32 cellular contexts compared by ENCODE assay signal in genomic region chr12:25395227-25395626, GRCh38.
"Had no signal": no experiment of that assay in that cellular context is flagged by ENCODE, and none has a peak within 500 bp of the region (broad histone marks: within the 10 kb centered on the region; RNA-seq: fewer than 3 reads in every experiment).

No MANE protein-coding gene starts in this region.

- H3K27me3 ChIP-seq: adrenal gland, ascending aorta, body of pancreas, brain microvascular endothelial cell, breast epithelium, cardiac muscle cell had no signal

- H3K36me3 ChIP-seq: adrenal gland, ascending aorta, brain microvascular endothelial cell, breast epithelium, cardiac muscle cell had no signal

- H3K9me3 ChIP-seq: adrenal gland, ascending aorta, body of pancreas, breast epithelium had no signal

- ATAC-seq: activated naive CD4-positive, alpha-beta T cell treated with anti-CD3 and anti-CD28 coated beads, Interleukin-2, amount 50 U/mL, for 72 hours; activated naive CD8-positive, alpha-beta T cell treated with anti-CD3 and anti-CD28 coated beads, Interleukin-2, amount 50 U/mL, for 24 hours; activated T-cell treated with anti-CD3 and anti-CD28 coated beads, Interleukin-2, amount 50 U/mL, for 4 hours; activated T-cell treated with anti-CD3 and anti-CD28 coated beads, Interleukin-2, amount 50 U/mL, for 72 hours; activated T-helper 17 cell treated with anti-CD3 and anti-CD28 coated beads, Interleukin-2, amount 50 U/mL, for 72 hours; body of pancreas had no signal

- DNase-seq: activated effector memory CD4-positive, alpha-beta T cell treated with anti-CD3 and anti-CD28 coated beads, Interleukin-2, amount 50 U/mL, for 16 hours; activated effector memory CD4-positive, alpha-beta T cell treated with Interleukin-2 at 50 U/mL for 16 hours; activated gamma-delta T cell; activated gamma-delta T cell treated with Interleukin-2 at 50 U/mL for 16 hours; activated naive CD4-positive, alpha-beta T cell; activated naive CD4-positive, alpha-beta T cell treated with anti-CD3 and anti-CD28 coated beads for 36 hours; activated naive CD4-positive, alpha-beta T cell treated with anti-CD3 and anti-CD28 coated beads, Interleukin-2, amount 10 ng/mL, durations not matched to agents 7 days and 5 days; activated naive CD4-positive, alpha-beta T cell treated with anti-CD3 and anti-CD28 coated beads, Interleukin-2, amount 50 U/mL, for 16 hours; activated naive CD4-positive, alpha-beta T cell treated with Interleukin-2 at 50 U/mL for 16 hours; activated naive CD8-positive, alpha-beta T cell treated with anti-CD3 and anti-CD28 coated beads for 36 hours; activated naive CD8-positive, alpha-beta T cell treated with anti-CD3 and anti-CD28 coated beads, Interleukin-2, amount 10 ng/mL, durations not matched to agents 7 days and 5 days; activated naive CD8-positive, alpha-beta T cell treated with anti-CD3 and anti-CD28 coated beads, Interleukin-2, amount 50 U/mL, for 24 hours; activated T-cell treated with anti-CD3 and anti-CD28 coated beads, Interleukin-2, amount 50 U/mL, for 1 hour; activated T-cell treated with anti-CD3 and anti-CD28 coated beads, Interleukin-2, amount 50 U/mL, for 24 hours; activated T-cell treated with anti-CD3 and anti-CD28 coated beads, Interleukin-2, amount 50 U/mL, for 4 hours; activated T-cell treated with anti-CD3 and anti-CD28 coated beads, Interleukin-2, amount 50 U/mL, for 48 hours; activated T-cell treated with anti-CD3 and anti-CD28 coated beads, Interleukin-2, amount 50 U/mL, for 72 hours; adrenal gland; amniotic stem cell; amygdala; anterior cingulate cortex; aorta; body of pancreas; brain microvascular endothelial cell; caudate nucleus; central memory CD4-positive, alpha-beta T cell; cerebellar nuclear complex had no signal

- H3K27ac ChIP-seq: adrenal gland, ascending aorta, body of pancreas, brain microvascular endothelial cell, breast epithelium, cardiac muscle cell had no signal

- H3K4me1 ChIP-seq: adrenal gland, ascending aorta, body of pancreas, breast epithelium had no signal

- H3K4me3 ChIP-seq: adrenal gland, ascending aorta, body of pancreas, breast epithelium, cardiac muscle cell had no signal
